Comparison of ENCODE assay signal across 13 cellular contexts in genomic region chr9:2934241-2934650, GRCh38.
DNase-seq lines count a peak whose midpoint lies in the region; ATAC-seq and TF ChIP-seq lines count a peak whose summit lies in the region.
"Had no signal": no experiment of that assay in that cellular context is flagged by ENCODE, and none has a peak within 500 bp of the region (broad histone marks: within the 10 kb centered on the region; RNA-seq: fewer than 3 reads in every experiment).

No MANE protein-coding gene starts in this region.

- H3K14ac ChIP-seq in neuronal stem cell (ENCODE audit: low read length): no peak overlapping the region

- no peak for TF ChIP-seq EP300 in SK-N-SH (IDR thresholded peaks at IDR 0.05; ENCODE audit: borderline replicate concordance in 1 of 2, low read depth in 1 of 2, low read length in 1 of 2)

- H3K27me3 Mint-ChIP-seq in chondrocyte (ENCODE audit: low read depth): peaks cover 23% of the 10 kb centered on the region

- H4K8ac ChIP-seq in neuronal stem cell (ENCODE audit: low read depth, low read length): no peak overlapping the region

- no peak overlapping the region for H3K27ac Mint-ChIP-seq in chondrocyte (ENCODE audit: unreplicated experiment)
- H3K27ac Mint-ChIP-seq: CD8-positive, alpha-beta memory T cell had no signal

- H3K27me3 ChIP-seq in SK-N-SH (ENCODE audit: insufficient read depth) (0 out of 2 replicates have a peak, but pooled peaks cover 6% of the 10 kb centered on the region), neuronal stem cell (ENCODE audit: control insufficient read depth in 3 of 3, insufficient read depth in 3 of 3, low read depth in 1 of 3, low read length in 3 of 3) (peaks cover 0 to 10% (median 0%) of the 10 kb centered on the region in 3 experiments), upper lobe of right lung (no peaks in the 10 kb centered on the region), adrenal gland (no peaks in the 10 kb centered on the region)
- H3K27me3 ChIP-seq: BLaER1 had no signal

- H4K20me1 ChIP-seq in SK-N-SH (ENCODE audit: insufficient read depth): no peaks in the 10 kb centered on the region
- H4K20me1 ChIP-seq: BLaER1 had no signal

- TF ChIP-seq CTCF in SK-N-SH (IDR thresholded peaks at IDR 0.05) (no peak), chondrocyte (IDR thresholded peaks at IDR 0.05) (no peak), upper lobe of right lung (IDR thresholded peaks at IDR 0.05) (no peak), adrenal gland (IDR thresholded peaks at IDR 0.05) (no peak)

- peak overlapping the region; percentile 45 for H3K23ac ChIP-seq in neuronal stem cell (ENCODE audit: low read depth, low read length, poor library complexity)

- no peak overlapping the region for H2BK120ac ChIP-seq in neuronal stem cell (ENCODE audit: low read depth, low read length)

- no peaks in the 10 kb centered on the region for H3K79me2 ChIP-seq in SK-N-SH (ENCODE audit: insufficient read depth)

- H3K4me3 Mint-ChIP-seq in chondrocyte (ENCODE audit: unreplicated experiment): no peak overlapping the region
- H3K4me3 Mint-ChIP-seq: CD8-positive, alpha-beta memory T cell had no signal

- no peak for TF ChIP-seq POLR2A in adrenal gland (IDR thresholded peaks at IDR 0.05)

- H3K9ac ChIP-seq in SK-N-SH: no peak overlapping the region
- no peak overlapping the region for H3K9ac ChIP-seq in neuronal stem cell (ENCODE audit: low read depth, low read length, poor library complexity)
- H3K9ac ChIP-seq: BLaER1 had no signal

- H3K4me3 ChIP-seq in SK-N-SH (ENCODE audit: low read depth in 2 of 2, low read length in 1 of 2) (no peak overlapping the region), neuronal stem cell (ENCODE audit: low read length in 2 of 2) (peak overlapping the region in 1 of 2 donors; percentile 3), upper lobe of right lung (no peak overlapping the region), adrenal gland (no peak overlapping the region)
- H3K4me3 ChIP-seq: BLaER1 had no signal

- DNase-seq in SK-N-SH (peak; percentile 5), chondrocyte (ENCODE audit: low spot score) (peak; percentile 63), neuronal stem cell (ENCODE audit: low spot score) (no peak), upper lobe of right lung (no peak), adrenal gland (no peak)
- no peak for DNase-seq in activated CD4-positive, CD25-positive, alpha-beta regulatory T cell treated with anti-CD3 and anti-CD28 coated beads, Interleukin-2, amount 50 U/mL, for 72 hours
- DNase-seq: Caco-2; CD8-positive, alpha-beta memory T cell; DMS53 had no signal

- no peak for TF ChIP-seq RAD21 in SK-N-SH (IDR thresholded peaks at IDR 0.05; ENCODE audit: low read length)

- no peak overlapping the region for H3K4ac ChIP-seq in neuronal stem cell (ENCODE audit: low read length)

- no peak overlapping the region for H2BK15ac ChIP-seq in neuronal stem cell (ENCODE audit: low read length)

- H3K9me3 Mint-ChIP-seq in chondrocyte (ENCODE audit: low read depth): no peaks in the 10 kb centered on the region
- H3K9me3 Mint-ChIP-seq: CD8-positive, alpha-beta memory T cell had no signal

- H4K91ac ChIP-seq in neuronal stem cell (ENCODE audit: low read depth, low read length, poor library complexity): no peak overlapping the region

- H3K4me2 ChIP-seq in SK-N-SH (no peak overlapping the region), neuronal stem cell (ENCODE audit: insufficient read depth, low read length, poor library complexity, severe bottlenecking) (no peak overlapping the region)
- H3K4me2 ChIP-seq: BLaER1 had no signal

- 45% methylated on average over 4 of the region's 7 CpGs for WGBS in SK-N-SH (ENCODE audit: low lambda C conversion rate)
- WGBS in neuronal stem cell (ENCODE audit: extremely low coverage in 2 of 2, insufficient read length in 2 of 2, insufficient replicate concordance in 1 of 2), 2 donors: no CpG with 5 or more reads among the region's 7 CpGs
- WGBS in adrenal gland, 4 donors: 70 to 89% (median 77%) methylated on average over 3 to 7 of the region's 7 CpGs

- peak overlapping the region; percentile 40 for H2AK5ac ChIP-seq in neuronal stem cell (ENCODE audit: low read depth, low read length)

- peak overlapping the region; percentile 8 for H3K18ac ChIP-seq in neuronal stem cell (ENCODE audit: low read length)

- no peaks in the 10 kb centered on the region for H3K9me2 ChIP-seq in SK-N-SH

- no peaks in the 10 kb centered on the region for H3K36me3 ChIP-seq in SK-N-SH (replicated peaks in 1 of 2; ENCODE audit: control insufficient read depth in 1 of 2, insufficient read depth in 2 of 2, low read length in 1 of 2)
- H3K36me3 ChIP-seq in neuronal stem cell (replicated peaks in 1 of 2; ENCODE audit: control insufficient read depth in 2 of 2, insufficient read depth in 2 of 2, low read length in 2 of 2): no peaks in the 10 kb centered on the region
- no peaks in the 10 kb centered on the region for H3K36me3 ChIP-seq in upper lobe of right lung
- H3K36me3 ChIP-seq in adrenal gland (replicated peaks in 1 of 2): no peaks in the 10 kb centered on the region
- H3K36me3 ChIP-seq: BLaER1 had no signal

- H3K36me3 Mint-ChIP-seq in chondrocyte (ENCODE audit: low read depth): no peaks in the 10 kb centered on the region
- H3K36me3 Mint-ChIP-seq: CD8-positive, alpha-beta memory T cell had no signal

- intact Hi-C loops in upper lobe of right lung (cut with DNase I) (no loop called here), adrenal gland (cut with DNase I) (no loop called here)

- H3K79me1 ChIP-seq in neuronal stem cell (ENCODE audit: low read depth, low read length): no peaks in the 10 kb centered on the region

- POLR2A ChIA-PET in SK-N-SH (lab: Yijun Ruan, JAX): no interaction called here

- H3K9me3 ChIP-seq in SK-N-SH: no peaks in the 10 kb centered on the region
- H3K9me3 ChIP-seq in neuronal stem cell (replicated peaks in 1 of 2; ENCODE audit: control insufficient read depth in 2 of 2, insufficient read depth in 1 of 2, low read depth in 1 of 2, low read length in 2 of 2): no peaks in the 10 kb centered on the region
- no peaks in the 10 kb centered on the region for H3K9me3 ChIP-seq in upper lobe of right lung
- H3K9me3 ChIP-seq in adrenal gland (replicated peaks in 1 of 3): no peaks in the 10 kb centered on the region
- H3K9me3 ChIP-seq: Caco-2 had no signal

- H2AFZ ChIP-seq in SK-N-SH (ENCODE audit: low read depth): no peak overlapping the region
- no peak overlapping the region for H2AFZ ChIP-seq in neuronal stem cell (ENCODE audit: low read length)

- H3K27ac ChIP-seq in SK-N-SH (ENCODE audit: low read depth in 2 of 2, low read length in 1 of 2) (no peak overlapping the region), neuronal stem cell (replicated peaks; ENCODE audit: low read length) (no peak overlapping the region), upper lobe of right lung (no peak overlapping the region), adrenal gland (no peak overlapping the region)
- H3K27ac ChIP-seq: 22Rv1, BLaER1 had no signal

- no peak overlapping the region for H2BK12ac ChIP-seq in neuronal stem cell (ENCODE audit: low read length)

- no peaks in the 10 kb centered on the region for H3F3A ChIP-seq in SK-N-SH (replicated peaks; ENCODE audit: insufficient read depth)

- ATAC-seq in SK-N-SH treated with all-trans-retinoic acid at 6 μM for 48 hours: no peak
- ATAC-seq in upper lobe of right lung: peak; percentile 13
- no peak for ATAC-seq in GM19463 (IDR thresholded peaks at IDR 0.05; ENCODE audit: unreplicated experiment)

- CTCF ChIA-PET in SK-N-SH (lab: Yijun Ruan, JAX): interaction anchor here (1.2 kb wide), 1 partner anchor 10 kb away, joined by 4 read pairs; no protein-coding TSS in a partner anchor

- no peaks in the 10 kb centered on the region for H3K4me1 Mint-ChIP-seq in chondrocyte (ENCODE audit: low read depth)
- H3K4me1 Mint-ChIP-seq: CD8-positive, alpha-beta memory T cell had no signal

- H3K4me1 ChIP-seq in SK-N-SH (ENCODE audit: control insufficient read depth in 1 of 2, insufficient read depth in 2 of 2, low read depth in 1 of 2, low read length in 1 of 2) (no peaks in the 10 kb centered on the region), neuronal stem cell (ENCODE audit: control insufficient read depth in 2 of 2, insufficient read depth in 1 of 2, low read depth in 1 of 2, low read length in 2 of 2) (no peaks in the 10 kb centered on the region), upper lobe of right lung (no peaks in the 10 kb centered on the region), adrenal gland (replicated peaks in 1 of 2) (no peaks in the 10 kb centered on the region)
- H3K4me1 ChIP-seq: BLaER1, Caco-2 had no signal

- H2BK5ac ChIP-seq in neuronal stem cell (ENCODE audit: low read length): no peak overlapping the region

TF ChIP-seq in SK-N-SH, 30 proteins besides CTCF, POLR2A, EP300 and RAD21 (continues in another document):
- TF ChIP-seq RXRA (IDR thresholded peaks at IDR 0.05; ENCODE audit: borderline replicate concordance, low read depth): no peak
- TF ChIP-seq RCOR1 (IDR thresholded peaks at IDR 0.05; ENCODE audit: low read length): no peak
- no peak for TF ChIP-seq GATA2 (CRISPR knock-in tag; IDR thresholded peaks at IDR 0.05)
- TF ChIP-seq FOSL2 (IDR thresholded peaks at IDR 0.05; ENCODE audit: borderline replicate concordance, low read depth): no peak
- TF ChIP-seq, protein P1, sequence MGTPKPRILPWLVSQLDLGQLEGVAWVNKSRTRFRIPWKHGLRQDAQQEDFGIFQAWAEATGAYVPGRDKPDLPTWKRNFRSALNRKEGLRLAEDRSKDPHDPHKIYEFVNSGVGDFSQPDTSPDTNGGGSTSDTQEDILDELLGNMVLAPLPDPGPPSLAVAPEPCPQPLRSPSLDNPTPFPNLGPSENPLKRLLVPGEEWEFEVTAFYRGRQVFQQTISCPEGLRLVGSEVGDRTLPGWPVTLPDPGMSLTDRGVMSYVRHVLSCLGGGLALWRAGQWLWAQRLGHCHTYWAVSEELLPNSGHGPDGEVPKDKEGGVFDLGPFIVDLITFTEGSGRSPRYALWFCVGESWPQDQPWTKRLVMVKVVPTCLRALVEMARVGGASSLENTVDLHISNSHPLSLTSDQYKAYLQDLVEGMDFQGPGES (IDR thresholded peaks at IDR 0.05; ENCODE audit: low read depth, low read length): no peak

TF ChIP-seq in SK-N-SH treated with all-trans-retinoic acid at 6 μM for 48 hours, 23 proteins besides CTCF, POLR2A, EP300 and RAD21 (continues in another document):
- no peak for TF ChIP-seq SNAI2 (CRISPR knock-in tag; IDR thresholded peaks at IDR 0.05)
- TF ChIP-seq ARNTL (CRISPR knock-in tag; IDR thresholded peaks at IDR 0.05; ENCODE audit: borderline replicate concordance, low read depth): no peak
- no peak for TF ChIP-seq ISL1 (CRISPR knock-in tag; IDR thresholded peaks at IDR 0.05)
- no peak for TF ChIP-seq ZC3H10 (CRISPR knock-in tag; IDR thresholded peaks at IDR 0.05)

Comparison
In these comparisons a context has a peak if more than half of its experiments do, and no peak if none do; other contexts are left out.
1. DNase-seq: peak in SK-N-SH (single experiment) and chondrocyte (single experiment); none in neuronal stem cell (single experiment), upper lobe of right lung (single experiment), activated CD4-positive, CD25-positive, alpha-beta regulatory T cell treated with anti-CD3 and anti-CD28 coated beads, Interleukin-2, amount 50 U/mL, for 72 hours (single experiment) and adrenal gland (0 of 7).